ENCODE assay signal across 13 cellular contexts in genomic region chr16:87297407-87297806, GRCh38.
"Had no signal": no experiment of that assay in that cellular context is flagged by ENCODE, and none has a peak within 500 bp of the region (broad histone marks: within the 10 kb centered on the region; RNA-seq: fewer than 3 reads in every experiment).

No MANE protein-coding gene starts in this region.

- H3K27me3 ChIP-seq: brain microvascular endothelial cell, cardiac muscle cell had no signal

- H3K9ac ChIP-seq: KMS-11 had no signal

- DNase-seq: activated CD4-positive, CD25-positive, alpha-beta regulatory T cell; activated gamma-delta T cell; brain microvascular endothelial cell; cerebellar nuclear complex; NCI-H2029 treated with DMSO at 0.1 percent for 48 hours; NCI-H345; NCI-H510A; NCI-H526 treated with DMSO at 0.1 percent for 48 hours; SHP77 treated with DMSO at 0.1 percent for 48 hours; T1000 had no signal

- ATAC-seq: activated T-helper 17 cell treated with anti-CD3 and anti-CD28 coated beads, Interleukin-2, amount 50 U/mL, for 72 hours had no signal

- H3K27ac ChIP-seq: brain microvascular endothelial cell, cardiac muscle cell, KMS-11 had no signal

- H3K4me3 ChIP-seq: cardiac muscle cell had no signal

- H3K4me2 ChIP-seq: KMS-11 had no signal

- H3K36me3 ChIP-seq: brain microvascular endothelial cell, cardiac muscle cell had no signal
